In genomic region chr6:81754906-81755305, GRCh38 we compare ENCODE assay signal across 2 cellular contexts.
TF ChIP-seq lines count a peak whose summit lies in the region.

No MANE protein-coding gene starts in this region.

TF ChIP-seq in GM23338, 12 proteins besides CTCF, POLR2A, EP300 and RAD21 (continued from another document):
- no peak for TF ChIP-seq POLR2AphosphoS5 (IDR thresholded peaks at IDR 0.05; ENCODE audit: low read depth)
- no peak for TF ChIP-seq REST (IDR thresholded peaks at IDR 0.05; ENCODE audit: unreplicated experiment)
- no peak for TF ChIP-seq ZNF114 (CRISPR knock-in tag; IDR thresholded peaks at IDR 0.05)
- TF ChIP-seq CREB1 (CRISPR knock-in tag; IDR thresholded peaks at IDR 0.05; ENCODE audit: low read depth) = no peak
- TF ChIP-seq NANOG (IDR thresholded peaks at IDR 0.05; ENCODE audit: borderline replicate concordance) = no peak
- TF ChIP-seq JUNB (IDR thresholded peaks at IDR 0.05; ENCODE audit: unreplicated experiment) = no peak
- TF ChIP-seq ZNF462 (CRISPR knock-in tag; IDR thresholded peaks at IDR 0.05) = no peak
- no peak for TF ChIP-seq EZH2phosphoT487 (IDR thresholded peaks at IDR 0.05; ENCODE audit: unreplicated experiment)
- TF ChIP-seq ETS1 (IDR thresholded peaks at IDR 0.05) = no peak

TF ChIP-seq in IMR-90, 13 proteins besides CTCF, POLR2A, EP300 and RAD21 (continued from another document):
- TF ChIP-seq MXI1 (IDR thresholded peaks at IDR 0.05; ENCODE audit: borderline replicate concordance, low read depth, low read length) (no peak), ELK1 (IDR thresholded peaks at IDR 0.05; ENCODE audit: borderline replicate concordance, low read depth, low read length) (no peak)
